10 cellular contexts compared by ENCODE assay signal in the genomic region with DNA sequence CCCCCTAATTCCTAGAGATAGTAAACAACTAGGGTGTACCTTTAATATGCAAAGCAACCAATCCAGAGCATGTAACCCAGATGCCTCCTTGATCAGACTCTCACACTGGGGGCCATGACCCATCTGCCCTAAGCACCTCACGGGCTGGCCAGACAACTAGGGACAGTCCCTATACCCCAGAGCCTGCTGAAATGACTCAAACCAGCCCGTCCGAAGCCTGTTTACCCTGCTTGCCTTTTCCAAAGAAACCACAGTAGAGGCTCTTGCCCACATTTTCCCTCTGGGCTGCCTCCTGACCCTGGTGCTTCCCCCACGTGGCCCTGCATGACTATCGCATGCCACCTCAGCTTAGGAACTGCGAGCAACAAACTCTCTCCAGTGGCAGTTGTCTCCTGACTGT. TPM values are rescaled to one million over a fixed set of nuclear protein-coding genes. Genes with fewer than 3 reads are reported as not detected.
DNase-seq lines count a peak whose midpoint lies in the region; ATAC-seq and TF ChIP-seq lines count a peak whose summit lies in the region.
"Had no signal": no experiment of that assay in that cellular context is flagged by ENCODE, and none has a peak within 500 bp of the region (broad histone marks: within the 10 kb centered on the region; RNA-seq: fewer than 3 reads in every experiment).

No MANE protein-coding gene starts in this region.

- H3K4me1 ChIP-seq in CD4-positive, alpha-beta memory T cell (ENCODE audit: insufficient read depth, low read length), result peaks cover 66% of the 10 kb centered on the region

- TF ChIP-seq CTCF in type B pancreatic cell (conservative IDR thresholded peaks at IDR 0.05), result no peak

- peaks cover 40 to 79% (median 65%) of the 10 kb centered on the region in 4 donors for H3K4me1 Mint-ChIP-seq in CD4-positive, alpha-beta memory T cell
- peaks cover 89% of the 10 kb centered on the region for H3K4me1 Mint-ChIP-seq in activated naive CD8-positive, alpha-beta T cell treated with anti-CD3 and anti-CD28 coated beads for 36 hours
- H3K4me1 Mint-ChIP-seq in type B pancreatic cell (ENCODE audit: unreplicated experiment), result peaks cover 13% of the 10 kb centered on the region

- no peaks in the 10 kb centered on the region for H3K9me3 ChIP-seq in CD4-positive, alpha-beta memory T cell (ENCODE audit: control insufficient read depth in 1 of 2, low read length in 2 of 2)
- H3K9me3 ChIP-seq: thoracic aorta had no signal

- H3K27ac ChIP-seq in CD4-positive, alpha-beta memory T cell (ENCODE audit: low read depth, low read length), result no peak overlapping the region
- H3K27ac ChIP-seq: thoracic aorta had no signal

- H3K27me3 Mint-ChIP-seq in CD4-positive, alpha-beta memory T cell, result no peaks in the 10 kb centered on the region
- H3K27me3 Mint-ChIP-seq in activated naive CD8-positive, alpha-beta T cell treated with anti-CD3 and anti-CD28 coated beads for 36 hours, result no peaks in the 10 kb centered on the region
- H3K27me3 Mint-ChIP-seq in type B pancreatic cell, result peaks cover 5% of the 10 kb centered on the region

- H3K4me3 ChIP-seq in CD4-positive, alpha-beta memory T cell (ENCODE audit: low read length in 2 of 2), result no peak overlapping the region
- H3K4me3 ChIP-seq: thoracic aorta had no signal

- H3K9me3 Mint-ChIP-seq in CD4-positive, alpha-beta memory T cell, result peaks cover 0 to 3% (median 0%) of the 10 kb centered on the region in 8 donors
- H3K9me3 Mint-ChIP-seq in activated naive CD8-positive, alpha-beta T cell treated with anti-CD3 and anti-CD28 coated beads for 36 hours, result no peaks in the 10 kb centered on the region
- no peaks in the 10 kb centered on the region for H3K9me3 Mint-ChIP-seq in type B pancreatic cell

- no peaks in the 10 kb centered on the region for H3K36me3 ChIP-seq in CD4-positive, alpha-beta memory T cell (ENCODE audit: insufficient read depth, low read length)

- CTCF ChIA-PET in CD4-positive, alpha-beta memory T cell (lab: Charles Lee; ENCODE audit: partially characterized antibody), result no interaction called here

- peak; percentile 96 for ATAC-seq in GM19463 (IDR thresholded peaks at IDR 0.05; ENCODE audit: unreplicated experiment)
- peak; percentile 90 for ATAC-seq in HG03354 (IDR thresholded peaks at IDR 0.05; ENCODE audit: poor library complexity, severe bottlenecking, unreplicated experiment)
- ATAC-seq in Right ventricle myocardium superior (ENCODE audit: poor library complexity), result no peak

- intact Hi-C loops in CD4-positive, alpha-beta memory T cell (cut with micrococcal nuclease), result no loop called here
- intact Hi-C loops in Right ventricle myocardium superior (cut with DNase I), result no loop called here

- POLR2A ChIA-PET in CD4-positive, alpha-beta memory T cell (lab: Charles Lee; ENCODE audit: partially characterized antibody), result interaction anchor here (4.4 kb wide), 1 partner anchor 46 kb away, joined by 26 read pairs; a partner anchor contains a TSS

- no peaks in the 10 kb centered on the region for H3K27me3 ChIP-seq in CD4-positive, alpha-beta memory T cell (ENCODE audit: insufficient read depth, low read length)

- H3K4me3 Mint-ChIP-seq in CD4-positive, alpha-beta memory T cell, result no peak overlapping the region
- peak overlapping the region; percentile 43 for H3K4me3 Mint-ChIP-seq in activated naive CD8-positive, alpha-beta T cell treated with anti-CD3 and anti-CD28 coated beads for 36 hours
- H3K4me3 Mint-ChIP-seq in type B pancreatic cell, result no peak overlapping the region

- peaks cover 15 to 17% of the 10 kb centered on the region in 2 donors for H3K36me3 Mint-ChIP-seq in CD4-positive, alpha-beta memory T cell
- peaks cover 59% of the 10 kb centered on the region for H3K36me3 Mint-ChIP-seq in activated naive CD8-positive, alpha-beta T cell treated with anti-CD3 and anti-CD28 coated beads for 36 hours
- H3K36me3 Mint-ChIP-seq in type B pancreatic cell, result no peaks in the 10 kb centered on the region

- no peak for DNase-seq in CD4-positive, alpha-beta memory T cell
- DNase-seq in activated naive CD8-positive, alpha-beta T cell treated with anti-CD3 and anti-CD28 coated beads for 36 hours, result peak; percentile 85
- DNase-seq in NCI-H748 treated with DMSO at 0.1 percent for 48 hours (lab: John Stamatoyannopoulos, UW), result no peak
- DNase-seq in Right ventricle myocardium superior, result no peak
- no peak for DNase-seq in type B pancreatic cell (ENCODE audit: extremely low spot score, unreplicated experiment)
- DNase-seq in DMS153 (lab: John Stamatoyannopoulos, UW), result no peak
- DNase-seq: NCI-H526 had no signal

- H3K27ac Mint-ChIP-seq in CD4-positive, alpha-beta memory T cell, result peak overlapping the region; percentile 66 to 83 (median 81)
- H3K27ac Mint-ChIP-seq in activated naive CD8-positive, alpha-beta T cell treated with anti-CD3 and anti-CD28 coated beads for 36 hours, result peak overlapping the region; percentile 99
- H3K27ac Mint-ChIP-seq in type B pancreatic cell, result no peak overlapping the region

RNA-seq across cellular contexts. Expression of a gene that starts 46.2 kb away (rescaled TPM):
- 100 to 1,000 TPM; 115 to 122 TPM for total RNA-seq in CD4-positive, alpha-beta memory T cell
- 100 to 1,000 TPM; 153 to 187 TPM for polyA plus RNA-seq in CD4-positive, alpha-beta memory T cell
- 100 to 1,000 TPM; 273 to 294 TPM for total RNA-seq in activated naive CD8-positive, alpha-beta T cell treated with anti-CD3 and anti-CD28 coated beads for 36 hours
- total RNA-seq in Right ventricle myocardium superior, result 4.8 TPM
- 10.2 and 16.0 TPM in 2 replicates for total RNA-seq in type B pancreatic cell (ENCODE audit: low replicate concordance)
